In genomic region chr5:83724915-83725314, GRCh38 we compare ENCODE assay signal across 17 cellular contexts. TPM values are rescaled to one million over a fixed set of nuclear protein-coding genes. Genes with fewer than 3 reads are reported as not detected.
"Had no signal": no experiment of that assay in that cellular context is flagged by ENCODE, and none has a peak within 500 bp of the region (broad histone marks: within the 10 kb centered on the region; RNA-seq: fewer than 3 reads in every experiment).

No MANE protein-coding gene starts in this region.

- H3K36me3 Mint-ChIP-seq: naive thymus-derived CD8-positive, alpha-beta T cell had no signal

- H3K36me3 ChIP-seq: colonic mucosa, lower lobe of right lung, right lobe of liver, spleen, upper lobe of left lung had no signal

- H3K4me1 Mint-ChIP-seq: immature natural killer cell had no signal

- H3K27ac Mint-ChIP-seq: activated CD8-positive, alpha-beta T cell treated with anti-CD3 and anti-CD28 coated beads, Interleukin-2, amount 10 ng/mL, durations not matched to agents 7 days and 5 days; effector memory CD8-positive, alpha-beta T cell; immature natural killer cell; naive thymus-derived CD8-positive, alpha-beta T cell had no signal

- H3K27me3 ChIP-seq: colonic mucosa, right lobe of liver had no signal

- H3K9me3 Mint-ChIP-seq: effector memory CD8-positive, alpha-beta T cell; naive thymus-derived CD8-positive, alpha-beta T cell had no signal

- H3K4me3 Mint-ChIP-seq: activated CD8-positive, alpha-beta T cell treated with anti-CD3 and anti-CD28 coated beads, Interleukin-2, amount 10 ng/mL, durations not matched to agents 7 days and 5 days; effector memory CD8-positive, alpha-beta T cell; immature natural killer cell; naive thymus-derived CD8-positive, alpha-beta T cell had no signal

- H3K4me3 ChIP-seq: colonic mucosa, lower lobe of right lung, psoas muscle, right lobe of liver, spleen, upper lobe of left lung had no signal

- DNase-seq: activated CD8-positive, alpha-beta memory T cell treated with anti-CD3 and anti-CD28 coated beads, Interleukin-2, amount 50 U/mL, for 48 hours; activated CD8-positive, alpha-beta T cell treated with anti-CD3 and anti-CD28 coated beads, Interleukin-2, amount 10 ng/mL, durations not matched to agents 7 days and 5 days; activated naive CD4-positive, alpha-beta T cell treated with Interleukin-2 at 50 U/mL for 16 hours; colonic mucosa; effector memory CD8-positive, alpha-beta T cell; erythroblast; immature natural killer cell; left cardiac atrium; lower lobe of right lung; naive thymus-derived CD8-positive, alpha-beta T cell; occipital lobe; psoas muscle; right lobe of liver; spleen; stimulated activated naive CD4-positive, alpha-beta T cell treated with Interleukin-2 at 50 U/mL for 16 hours; T-helper 1 cell; upper lobe of left lung had no signal

RNA-seq across cellular contexts. Expression of gene HAPLN1, which starts 4.3 kb away (rescaled TPM):
- total RNA-seq: activated CD8-positive, alpha-beta T cell treated with anti-CD3 and anti-CD28 coated beads, Interleukin-2, amount 10 ng/mL, durations not matched to agents 7 days and 5 days; naive thymus-derived CD8-positive, alpha-beta T cell; psoas muscle; spleen had no signal
